8 cellular contexts compared by ENCODE assay signal in the genomic region with DNA sequence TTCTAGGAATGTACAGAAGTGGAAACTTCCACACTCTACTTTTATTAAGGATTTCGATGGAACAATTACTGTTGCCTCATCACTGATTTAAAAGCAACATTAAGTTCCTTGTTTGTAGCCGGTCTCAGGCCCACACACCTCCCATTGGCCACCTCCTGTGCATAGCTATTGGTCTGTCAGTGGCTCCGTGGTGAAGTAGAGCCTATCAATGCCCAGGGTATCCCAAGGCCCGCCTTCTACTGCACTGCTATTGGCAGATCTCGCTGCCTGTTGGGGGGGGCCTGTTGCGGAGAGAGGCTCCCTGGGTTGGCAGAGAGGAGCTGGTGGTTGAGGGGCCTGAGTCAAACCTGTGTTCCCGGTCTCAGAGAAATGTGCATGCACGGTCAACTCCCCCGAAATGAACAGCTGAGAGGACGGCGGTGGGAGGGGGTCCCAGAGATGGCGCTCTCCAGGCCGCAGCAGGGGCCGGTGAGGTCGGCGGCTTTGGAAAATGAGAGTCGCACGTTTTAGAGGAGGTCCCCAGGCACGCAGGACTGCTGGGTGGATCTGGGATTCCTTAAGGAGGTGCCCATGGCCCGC. TPM values are rescaled to one million over a fixed set of nuclear protein-coding genes. Genes with fewer than 3 reads are reported as not detected.
DNase-seq lines count a peak whose midpoint lies in the region; ATAC-seq and TF ChIP-seq lines count a peak whose summit lies in the region.

No MANE protein-coding gene starts in this region.

- CTCF ChIA-PET in activated B cell treated with CpG ODN at 0.5 μM for 24 hours (lab: Charles Lee), result interaction anchor here (1.1 kb wide), 1 partner anchor 16 kb away, joined by 3 read pairs; no protein-coding TSS in a partner anchor

- in situ Hi-C loops in GM13977 (cut with MboI; ENCODE audit: low pct_unique_long_range_greater_than_20kb, low sequenced_read_pairs, unreplicated experiment), result no loop called here

- TF ChIP-seq CTCF in GM13977 (IDR thresholded peaks at IDR 0.05; ENCODE audit: extremely low read depth, insufficient read depth, missing control alignments) (no peak), activated B cell treated with CpG ODN at 0.5 μM for 24 hours (IDR thresholded peaks at IDR 0.05) (no peak)

- POLR2A ChIA-PET in activated B cell treated with CpG ODN at 0.5 μM for 24 hours (lab: Charles Lee), result interaction anchor here (0.6 to 1.5 kb wide), 14 partner anchors 11 to 1487 kb away, joined by 3 to 10 read pairs (median 4); a partner anchor contains a TSS

- peaks cover 21% of the 10 kb centered on the region for H3K4me1 Mint-ChIP-seq in activated B cell treated with CpG ODN at 0.5 μM for 24 hours
- H3K4me1 Mint-ChIP-seq in central memory CD8-positive, alpha-beta T cell, result peaks cover 18% of the 10 kb centered on the region

- intact Hi-C loops in activated B cell treated with CpG ODN at 0.5 μM for 24 hours (cut with micrococcal nuclease), result no loop called here

- H3K4me3 Mint-ChIP-seq in activated B cell treated with CpG ODN at 0.5 μM for 24 hours, result peak overlapping the region; percentile 93
- H3K4me3 Mint-ChIP-seq in central memory CD8-positive, alpha-beta T cell, result peak overlapping the region; percentile 84

- no peaks in the 10 kb centered on the region for H3K9me3 Mint-ChIP-seq in activated B cell treated with CpG ODN at 0.5 μM for 24 hours
- H3K9me3 Mint-ChIP-seq in central memory CD8-positive, alpha-beta T cell, result no peaks in the 10 kb centered on the region

- ATAC-seq in HG02840 (IDR thresholded peaks at IDR 0.05; ENCODE audit: low FRiP score, unreplicated experiment), result peak; percentile 78
- peak; percentile 84 for ATAC-seq in activated B cell treated with CpG ODN at 0.5 μM for 24 hours (ENCODE audit: low read depth)
- ATAC-seq in central memory CD8-positive, alpha-beta T cell (replicated peaks; ENCODE audit: extremely low read depth, poor library complexity, severe bottlenecking), result peak; percentile 84

- DNase-seq in GM13977 (ENCODE audit: low spot score) (peak; percentile 63), NCI-H2029 (lab: John Stamatoyannopoulos, UW) (peak; percentile 81), activated B cell treated with CpG ODN at 0.5 μM for 24 hours (peak; percentile 60), iris pigment epithelial cell (ENCODE audit: low read depth) (peak; percentile 95), HuH-7.5 (ENCODE audit: low spot score) (no peak)
- DNase-seq in central memory CD8-positive, alpha-beta T cell (ENCODE audit: low spot score in 2 of 2), result peak; percentile 58 to 74
- DNase-seq in stimulated activated CD4-positive, alpha-beta T cell treated with anti-CD3 and anti-CD28 coated beads, Interleukin-12 subunit alpha, Interleukin-12 subunit beta, amount 100 ng/mL, for 24 hours (ENCODE audit: low read depth in 2 of 2), result peak; percentile 61 to 75

- H3K27ac Mint-ChIP-seq in activated B cell treated with CpG ODN at 0.5 μM for 24 hours, result peak overlapping the region; percentile 96
- H3K27ac Mint-ChIP-seq in central memory CD8-positive, alpha-beta T cell (ENCODE audit: low read depth), result peak overlapping the region; percentile 94

- H3K27me3 Mint-ChIP-seq in activated B cell treated with CpG ODN at 0.5 μM for 24 hours, result no peaks in the 10 kb centered on the region
- no peaks in the 10 kb centered on the region for H3K27me3 Mint-ChIP-seq in central memory CD8-positive, alpha-beta T cell

- peaks cover 4% of the 10 kb centered on the region for H3K36me3 Mint-ChIP-seq in activated B cell treated with CpG ODN at 0.5 μM for 24 hours (ENCODE audit: low read depth)
- H3K36me3 Mint-ChIP-seq in central memory CD8-positive, alpha-beta T cell (ENCODE audit: insufficient read depth), result peaks cover 6% of the 10 kb centered on the region

RNA-seq across cellular contexts. Expression of a gene that starts 4.9 kb away (rescaled TPM):
- total RNA-seq in activated B cell treated with CpG ODN at 0.5 μM for 24 hours, result 97.2 and 108 TPM in 2 replicates

RNA-seq across cellular contexts. Expression of a gene that starts 26.1 kb away (rescaled TPM):
- 6.7 and 8.2 TPM in 2 replicates for total RNA-seq in activated B cell treated with CpG ODN at 0.5 μM for 24 hours
